8 cellular contexts compared by ENCODE assay signal in the genomic region with DNA sequence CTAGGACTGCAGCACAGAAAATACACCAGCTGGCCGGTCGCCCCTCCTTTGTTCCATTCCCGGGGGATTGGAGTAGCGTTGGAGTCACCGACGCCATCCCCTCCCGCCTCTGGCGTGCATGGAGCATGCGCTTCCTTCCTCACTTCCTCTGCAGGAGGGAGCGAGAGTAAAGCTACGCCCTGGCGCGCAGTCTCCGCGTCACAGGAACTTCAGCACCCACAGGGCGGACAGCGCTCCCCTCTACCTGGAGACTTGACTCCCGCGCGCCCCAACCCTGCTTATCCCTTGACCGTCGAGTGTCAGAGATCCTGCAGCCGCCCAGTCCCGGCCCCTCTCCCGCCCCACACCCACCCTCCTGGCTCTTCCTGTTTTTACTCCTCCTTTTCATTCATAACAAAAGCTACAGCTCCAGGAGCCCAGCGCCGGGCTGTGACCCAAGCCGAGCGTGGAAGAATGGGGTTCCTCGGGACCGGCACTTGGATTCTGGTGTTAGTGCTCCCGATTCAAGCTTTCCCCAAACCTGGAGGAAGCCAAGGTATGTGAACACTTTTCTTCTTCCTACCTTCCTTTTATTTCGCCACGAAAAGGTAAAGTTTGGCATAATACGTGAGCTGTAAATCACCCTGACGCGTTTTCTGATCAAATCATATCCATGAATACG. TPM values are rescaled to one million over a fixed set of nuclear protein-coding genes. Genes with fewer than 3 reads are reported as not detected.
DNase-seq lines count a peak whose midpoint lies in the region; ATAC-seq and TF ChIP-seq lines count a peak whose summit lies in the region.

Gene SCG3, plus strand, starts transcription at position 201 of the 661 bp plus-strand sequence. Its CDS starts 253 bp downstream, at position 454.

- no peaks in the 10 kb centered on the region for H3K36me3 ChIP-seq in SJSA1
- no peaks in the 10 kb centered on the region for H3K36me3 ChIP-seq in thyroid gland

- ATAC-seq in activated naive CD8-positive, alpha-beta T cell treated with anti-CD3 and anti-CD28 coated beads, Interleukin-2, amount 10 ng/mL, durations not matched to agents 7 days and 5 days (ENCODE audit: low read depth), result peak; percentile 84
- peak; percentile 90 for ATAC-seq in Right ventricle myocardium superior (ENCODE audit: poor library complexity)
- no peak for ATAC-seq in omental fat pad (ENCODE audit: low FRiP score)
- no peak for ATAC-seq in HG03460 (IDR thresholded peaks at IDR 0.05; ENCODE audit: unreplicated experiment)

- peaks cover 6% of the 10 kb centered on the region for H3K4me1 Mint-ChIP-seq in activated naive CD8-positive, alpha-beta T cell treated with anti-CD3 and anti-CD28 coated beads, Interleukin-2, amount 10 ng/mL, durations not matched to agents 7 days and 5 days

- H3K4me3 Mint-ChIP-seq in activated naive CD8-positive, alpha-beta T cell treated with anti-CD3 and anti-CD28 coated beads, Interleukin-2, amount 10 ng/mL, durations not matched to agents 7 days and 5 days, result peak within 1 kb of the TSS; percentile 50

- POLR2A ChIA-PET in activated naive CD8-positive, alpha-beta T cell treated with anti-CD3 and anti-CD28 coated beads, Interleukin-2, amount 10 ng/mL, durations not matched to agents 7 days and 5 days (lab: Charles Lee), result interaction anchor here (1.7 kb wide), 1 partner anchor 55 kb away, joined by 4 read pairs; the partner anchor contains the start of gene LYSMD2

- H3K27ac Mint-ChIP-seq in activated naive CD8-positive, alpha-beta T cell treated with anti-CD3 and anti-CD28 coated beads, Interleukin-2, amount 10 ng/mL, durations not matched to agents 7 days and 5 days, result no peak within 1 kb of the TSS

- H3K9me3 ChIP-seq in SJSA1 (replicated peaks) (no peaks in the 10 kb centered on the region), thyroid gland (no peaks in the 10 kb centered on the region)

- H3K4me1 ChIP-seq in SJSA1 (replicated peaks) (no peaks in the 10 kb centered on the region), thyroid gland (peaks cover 0 to 3% of the 10 kb centered on the region in 2 donors)

- 6 to 10% methylated on average over 29 to 38 of the region's 38 CpGs for WGBS in thyroid gland, 2 donors

- TF ChIP-seq CTCF in omental fat pad (IDR thresholded peaks at IDR 0.05) (no peak), thyroid gland (IDR thresholded peaks at IDR 0.05) (no peak)

- intact Hi-C loops in Right ventricle myocardium superior (cut with DNase I) (no loop called here), thyroid gland (cut with DNase I) (no loop called here)

- peaks cover 8% of the 10 kb centered on the region for H3K27me3 ChIP-seq in SJSA1 (replicated peaks)
- no peaks in the 10 kb centered on the region for H3K27me3 ChIP-seq in thyroid gland

- H3K36me3 Mint-ChIP-seq in activated naive CD8-positive, alpha-beta T cell treated with anti-CD3 and anti-CD28 coated beads, Interleukin-2, amount 10 ng/mL, durations not matched to agents 7 days and 5 days, result no peaks in the 10 kb centered on the region

- H3K27ac ChIP-seq in SJSA1 (no peak within 1 kb of the TSS), thyroid gland (no peak within 1 kb of the TSS)

- DNase-seq in COLO829 (ENCODE audit: low spot score) (peak; percentile 11), LHCN-M2 (ENCODE audit: low read depth) (peak; percentile 32), SJSA1 (ENCODE audit: low read depth in 1 of 2, low spot score in 2 of 2) (peak; percentile 12 to 59), Right ventricle myocardium superior (peak; percentile 88), omental fat pad (ENCODE audit: low spot score) (peak; percentile 64), thyroid gland (peak; percentile 75 to 83)
- DNase-seq in activated naive CD8-positive, alpha-beta T cell treated with anti-CD3 and anti-CD28 coated beads, Interleukin-2, amount 10 ng/mL, durations not matched to agents 7 days and 5 days, result peak; percentile 82

- TF ChIP-seq POLR2A in thyroid gland (IDR thresholded peaks at IDR 0.05), result no peak

- no peak within 1 kb of the TSS for H3K4me3 ChIP-seq in SJSA1
- H3K4me3 ChIP-seq in thyroid gland (replicated peaks in 1 of 3), result no peak within 1 kb of the TSS

- H3K27me3 Mint-ChIP-seq in activated naive CD8-positive, alpha-beta T cell treated with anti-CD3 and anti-CD28 coated beads, Interleukin-2, amount 10 ng/mL, durations not matched to agents 7 days and 5 days, result peaks cover 39% of the 10 kb centered on the region

- no peaks in the 10 kb centered on the region for H3K9me3 Mint-ChIP-seq in activated naive CD8-positive, alpha-beta T cell treated with anti-CD3 and anti-CD28 coated beads, Interleukin-2, amount 10 ng/mL, durations not matched to agents 7 days and 5 days

RNA-seq across cellular contexts. Expression of gene SCG3, which starts in this region (rescaled TPM):
- total RNA-seq in LHCN-M2 (2014; rRNA removed) (not detected in 2 replicates), Right ventricle myocardium superior (not detected), omental fat pad (under 1 TPM in 1 of 4 donors, not detected in 3; 0.47 TPM), thyroid gland (1 to 10 TPM in 1 of 4 donors, under 1 TPM in 3; 0.33 to 1.8 (median 0.52) TPM)
- not detected for polyA plus RNA-seq in LHCN-M2 (2012)
- not detected in 2 replicates for total RNA-seq in SJSA1 (2014; rRNA removed; shearing (Covaris generic))
- total RNA-seq in activated naive CD8-positive, alpha-beta T cell treated with anti-CD3 and anti-CD28 coated beads, Interleukin-2, amount 10 ng/mL, durations not matched to agents 7 days and 5 days, result not detected

Comparison
In these comparisons a context has a peak if more than half of its experiments do, and no peak if none do; other contexts are left out.
1. Peak in DNase-seq in LHCN-M2; RNA of the gene not detected or under 1 TPM.
2. Peak in DNase-seq in SJSA1; RNA of the gene not detected or under 1 TPM.
3. Peak in DNase-seq and ATAC-seq in activated naive CD8-positive, alpha-beta T cell treated with anti-CD3 and anti-CD28 coated beads, Interleukin-2, amount 10 ng/mL, durations not matched to agents 7 days and 5 days; RNA of the gene not detected or under 1 TPM.
4. Peak in DNase-seq and ATAC-seq in Right ventricle myocardium superior; RNA of the gene not detected or under 1 TPM.
5. Peak in DNase-seq in omental fat pad; RNA of the gene not detected or under 1 TPM.
6. DNase-seq: peak in every context shown above with its lines; median percentile 88 in Right ventricle myocardium superior; 82 in activated naive CD8-positive, alpha-beta T cell treated with anti-CD3 and anti-CD28 coated beads, Interleukin-2, amount 10 ng/mL, durations not matched to agents 7 days and 5 days; 79 in thyroid gland; 64 in omental fat pad; 36 in SJSA1; 32 in LHCN-M2; 11 in COLO829.